In genomic region chr1:181040284-181040865, GRCh38 we compare ENCODE assay signal across 20 cellular contexts. TPM values are rescaled to one million over a fixed set of nuclear protein-coding genes. Genes with fewer than 3 reads are reported as not detected.
A peak's percentile ranks its signal among the peaks of the same experiment; 100 is the strongest.
DNase-seq lines count a peak whose midpoint lies in the region; ATAC-seq lines count a peak whose summit lies in the region.
"Had no signal": no experiment of that assay in that cellular context is flagged by ENCODE, and none has a peak within 500 bp of the region (broad histone marks: within the 10 kb centered on the region; RNA-seq: fewer than 3 reads in every experiment).

No MANE protein-coding gene starts in this region.

- no peaks in the 10 kb centered on the region for H3K27me3 Mint-ChIP-seq in effector memory CD8-positive, alpha-beta T cell
- no peaks in the 10 kb centered on the region for H3K27me3 Mint-ChIP-seq in naive thymus-derived CD8-positive, alpha-beta T cell
- no peaks in the 10 kb centered on the region for H3K27me3 Mint-ChIP-seq in T-helper 2 cell treated with Interferon-gamma antibody and Interleukin-4, amounts not matched to agents 5 μg/mL and 100 μg/mL, for 36 hours (ENCODE audit: low read depth)
- H3K27me3 Mint-ChIP-seq: stimulated activated naive CD8-positive, alpha-beta T cell treated with anti-CD3 and anti-CD28 coated beads, Interleukin-15, amount 100 ng/mL, for 72 hours had no signal

- H3K9me3 Mint-ChIP-seq in effector memory CD8-positive, alpha-beta T cell = no peaks in the 10 kb centered on the region
- no peaks in the 10 kb centered on the region for H3K9me3 Mint-ChIP-seq in naive thymus-derived CD8-positive, alpha-beta T cell
- no peaks in the 10 kb centered on the region for H3K9me3 Mint-ChIP-seq in T-helper 2 cell treated with Interferon-gamma antibody and Interleukin-4, amounts not matched to agents 5 μg/mL and 100 μg/mL, for 36 hours
- H3K9me3 Mint-ChIP-seq: CD8-positive, alpha-beta T cell; stimulated activated naive CD8-positive, alpha-beta T cell treated with anti-CD3 and anti-CD28 coated beads, Interleukin-15, amount 100 ng/mL, for 72 hours had no signal

- no peak for ATAC-seq in effector memory CD8-positive, alpha-beta T cell (replicated peaks)
- ATAC-seq in naive thymus-derived CD8-positive, alpha-beta T cell = no peak
- no peak for ATAC-seq in HG02678 (IDR thresholded peaks at IDR 0.05; ENCODE audit: unreplicated experiment)
- ATAC-seq: CD8-positive, alpha-beta T cell; stimulated activated naive CD8-positive, alpha-beta T cell treated with anti-CD3 and anti-CD28 coated beads, Interleukin-15, amount 100 ng/mL, for 72 hours had no signal

- DNase-seq in DMS 273 (lab: John Stamatoyannopoulos, UW; ENCODE audit: unreplicated experiment) = peak; percentile 54
- DNase-seq in DMS 273 treated with DMSO at 0.1 percent for 48 hours (lab: John Stamatoyannopoulos, UW) = no peak
- DNase-seq in NCI-H446 treated with DMSO at 0.1 percent for 48 hours (lab: John Stamatoyannopoulos, UW) = peak; percentile 28
- DNase-seq in effector memory CD8-positive, alpha-beta T cell = no peak
- DNase-seq in naive thymus-derived CD8-positive, alpha-beta T cell = no peak
- DNase-seq in putamen (ENCODE audit: low spot score) = no peak
- DNase-seq in T-helper 2 cell treated with Interferon-gamma antibody and Interleukin-4, amounts not matched to agents 5 μg/mL and 100 μg/mL, for 36 hours (ENCODE audit: low spot score) = no peak
- DNase-seq: activated CD4-positive, alpha-beta T cell treated with anti-CD3 and anti-CD28 coated beads for 1 hour; activated gamma-delta T cell; CD8-positive, alpha-beta T cell; GF-D8; NCI-H1105; NCI-H2029; NCI-H2227 treated with DMSO at 0.1 percent for 48 hours; NCI-H82; nucleus accumbens; spleen; stimulated activated CD4-positive, alpha-beta T cell treated with anti-CD3 and anti-CD28 coated beads, Interleukin-4, amount 100 ng/mL, for 24 hours; stimulated activated naive CD8-positive, alpha-beta T cell treated with anti-CD3 and anti-CD28 coated beads, Interleukin-15, amount 100 ng/mL, for 72 hours had no signal

- POLR2A ChIA-PET in naive thymus-derived CD8-positive, alpha-beta T cell (lab: Charles Lee) = interaction anchor here (1.2 kb wide), 1 partner anchor 18 kb away, joined by 3 read pairs; no protein-coding TSS in a partner anchor

- peak overlapping the region; percentile 63 to 76 for H3K27ac Mint-ChIP-seq in effector memory CD8-positive, alpha-beta T cell
- H3K27ac Mint-ChIP-seq in naive thymus-derived CD8-positive, alpha-beta T cell = peak overlapping the region in 7 of 10 donors; percentile 29 to 73 (median 43)
- H3K27ac Mint-ChIP-seq in T-helper 2 cell treated with Interferon-gamma antibody and Interleukin-4, amounts not matched to agents 5 μg/mL and 100 μg/mL, for 36 hours = no peak overlapping the region
- H3K27ac Mint-ChIP-seq: CD8-positive, alpha-beta T cell had no signal

- H3K4me3 Mint-ChIP-seq in effector memory CD8-positive, alpha-beta T cell = peak overlapping the region in 1 of 2 donors; percentile 2
- peak overlapping the region in 1 of 10 donors; percentile 5 for H3K4me3 Mint-ChIP-seq in naive thymus-derived CD8-positive, alpha-beta T cell
- no peak overlapping the region for H3K4me3 Mint-ChIP-seq in T-helper 2 cell treated with Interferon-gamma antibody and Interleukin-4, amounts not matched to agents 5 μg/mL and 100 μg/mL, for 36 hours
- H3K4me3 Mint-ChIP-seq: CD8-positive, alpha-beta T cell; stimulated activated naive CD8-positive, alpha-beta T cell treated with anti-CD3 and anti-CD28 coated beads, Interleukin-15, amount 100 ng/mL, for 72 hours had no signal

- H3K4me1 Mint-ChIP-seq in effector memory CD8-positive, alpha-beta T cell (ENCODE audit: low read depth in 2 of 2) = peaks cover 55 to 68% of the 10 kb centered on the region in 2 donors
- H3K4me1 Mint-ChIP-seq in naive thymus-derived CD8-positive, alpha-beta T cell = peaks cover 36 to 84% (median 82%) of the 10 kb centered on the region in 4 donors
- peaks cover 67% of the 10 kb centered on the region for H3K4me1 Mint-ChIP-seq in T-helper 2 cell treated with Interferon-gamma antibody and Interleukin-4, amounts not matched to agents 5 μg/mL and 100 μg/mL, for 36 hours (ENCODE audit: low read depth)

- H3K36me3 Mint-ChIP-seq in effector memory CD8-positive, alpha-beta T cell (ENCODE audit: insufficient read depth) = peaks cover 29% of the 10 kb centered on the region
- peaks cover 0 to 65% (median 9%) of the 10 kb centered on the region in 3 donors for H3K36me3 Mint-ChIP-seq in naive thymus-derived CD8-positive, alpha-beta T cell
- H3K36me3 Mint-ChIP-seq in T-helper 2 cell treated with Interferon-gamma antibody and Interleukin-4, amounts not matched to agents 5 μg/mL and 100 μg/mL, for 36 hours (ENCODE audit: low read depth) = peaks cover 40% of the 10 kb centered on the region

RNA-seq across cellular contexts. Expression of gene MR1, which starts 6.6 kb away (rescaled TPM):
- total RNA-seq in naive thymus-derived CD8-positive, alpha-beta T cell = 10 to 100 TPM; 26.5 to 28.8 TPM
- polyA plus RNA-seq in naive thymus-derived CD8-positive, alpha-beta T cell = 10 to 100 TPM; 27.8 to 35.5 (median 33.4) TPM

RNA-seq across cellular contexts. Expression of gene STX6, which starts 17.7 kb away (rescaled TPM):
- total RNA-seq in naive thymus-derived CD8-positive, alpha-beta T cell = 10 to 100 TPM; 18.4 to 18.9 TPM
- 1 to 10 TPM; 7.0 to 9.1 (median 8.3) TPM for polyA plus RNA-seq in naive thymus-derived CD8-positive, alpha-beta T cell

RNA-seq across cellular contexts. Expression of gene IER5, which starts 48.1 kb away (rescaled TPM):
- 10 to 100 TPM; 18.7 to 19.6 TPM for total RNA-seq in naive thymus-derived CD8-positive, alpha-beta T cell
- 1 to 10 TPM; 2.5 to 9.4 (median 8.3) TPM for polyA plus RNA-seq in naive thymus-derived CD8-positive, alpha-beta T cell

Comparison
In these comparisons a context has a peak if more than half of its experiments do, and no peak if none do; other contexts are left out.
1. DNase-seq: peak in DMS 273 (single experiment) and NCI-H446 treated with DMSO at 0.1 percent for 48 hours (single experiment); none in DMS 273 treated with DMSO at 0.1 percent for 48 hours (single experiment), effector memory CD8-positive, alpha-beta T cell (0 of 3), naive thymus-derived CD8-positive, alpha-beta T cell (0 of 10), putamen (single experiment) and T-helper 2 cell treated with Interferon-gamma antibody and Interleukin-4, amounts not matched to agents 5 μg/mL and 100 μg/mL, for 36 hours (single experiment).